In the genomic region with DNA sequence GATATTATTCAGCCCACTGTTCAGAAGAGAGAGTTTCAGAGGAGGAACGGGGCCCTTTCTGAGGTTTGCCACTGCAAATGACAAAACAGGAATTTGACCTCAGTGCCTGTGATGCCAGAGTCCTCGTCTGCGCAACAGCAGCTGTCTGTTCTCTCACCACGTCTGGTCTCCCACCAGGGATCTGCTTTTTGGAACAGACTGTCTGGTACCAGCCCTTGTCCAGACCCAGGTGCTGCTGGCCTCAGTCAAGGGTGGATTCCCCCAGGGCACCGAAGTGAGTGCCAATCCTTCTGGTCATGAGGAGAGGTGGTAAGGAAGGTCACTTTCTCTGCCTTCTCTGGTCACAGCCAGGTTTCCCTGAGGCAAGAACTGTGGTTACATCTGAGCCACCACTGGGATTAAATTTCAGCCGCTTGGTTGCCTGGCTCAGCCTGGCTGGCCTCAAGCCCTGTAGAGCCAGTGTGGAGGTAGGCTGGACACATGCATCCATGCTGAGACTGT, we compare ENCODE assay signal across 1 cellular context.
A peak's percentile ranks its signal among the peaks of the same experiment; 100 is the strongest.
TF ChIP-seq lines count a peak whose summit lies in the region.

No MANE protein-coding gene starts in this region.

TF ChIP-seq in K562, 482 proteins besides CTCF, POLR2A, EP300 and RAD21:
- TF ChIP-seq POLR2AphosphoS2 (IDR thresholded peaks at IDR 0.05; ENCODE audit: low read length) (peak; percentile 75), DPF2 (IDR thresholded peaks at IDR 0.05) (no peak), KDM5B (IDR thresholded peaks at IDR 0.05; ENCODE audit: insufficient replicate concordance, low read depth, low read length) (peak; percentile 46), XRCC3 (IDR thresholded peaks at IDR 0.05) (no peak), TEAD1 (CRISPR knock-in tag; IDR thresholded peaks at IDR 0.05) (no peak), POLR2G (IDR thresholded peaks at IDR 0.05; ENCODE audit: low read depth, low read length) (peak; percentile 65), RHOXF2B (CRISPR knock-in tag; conservative IDR thresholded peaks at IDR 0.05) (no peak), POLR2B (IDR thresholded peaks at IDR 0.05; ENCODE audit: low read depth, partially characterized antibody) (peak; percentile 26)
- TF ChIP-seq, protein P1, sequence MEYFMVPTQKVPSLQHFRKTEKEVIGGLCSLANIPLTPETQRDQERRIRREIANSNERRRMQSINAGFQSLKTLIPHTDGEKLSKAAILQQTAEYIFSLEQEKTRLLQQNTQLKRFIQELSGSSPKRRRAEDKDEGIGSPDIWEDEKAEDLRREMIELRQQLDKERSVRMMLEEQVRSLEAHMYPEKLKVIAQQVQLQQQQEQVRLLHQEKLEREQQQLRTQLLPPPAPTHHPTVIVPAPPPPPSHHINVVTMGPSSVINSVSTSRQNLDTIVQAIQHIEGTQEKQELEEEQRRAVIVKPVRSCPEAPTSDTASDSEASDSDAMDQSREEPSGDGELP (CRISPR knock-in tag; IDR thresholded peaks at IDR 0.05; ENCODE audit: borderline replicate concordance) = 0 out of 2 replicates have a peak, but pooled peaks have one; percentile 13
- TF ChIP-seq, protein P2, sequence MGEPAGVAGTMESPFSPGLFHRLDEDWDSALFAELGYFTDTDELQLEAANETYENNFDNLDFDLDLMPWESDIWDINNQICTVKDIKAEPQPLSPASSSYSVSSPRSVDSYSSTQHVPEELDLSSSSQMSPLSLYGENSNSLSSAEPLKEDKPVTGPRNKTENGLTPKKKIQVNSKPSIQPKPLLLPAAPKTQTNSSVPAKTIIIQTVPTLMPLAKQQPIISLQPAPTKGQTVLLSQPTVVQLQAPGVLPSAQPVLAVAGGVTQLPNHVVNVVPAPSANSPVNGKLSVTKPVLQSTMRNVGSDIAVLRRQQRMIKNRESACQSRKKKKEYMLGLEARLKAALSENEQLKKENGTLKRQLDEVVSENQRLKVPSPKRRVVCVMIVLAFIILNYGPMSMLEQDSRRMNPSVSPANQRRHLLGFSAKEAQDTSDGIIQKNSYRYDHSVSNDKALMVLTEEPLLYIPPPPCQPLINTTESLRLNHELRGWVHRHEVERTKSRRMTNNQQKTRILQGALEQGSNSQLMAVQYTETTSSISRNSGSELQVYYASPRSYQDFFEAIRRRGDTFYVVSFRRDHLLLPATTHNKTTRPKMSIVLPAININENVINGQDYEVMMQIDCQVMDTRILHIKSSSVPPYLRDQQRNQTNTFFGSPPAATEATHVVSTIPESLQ (CRISPR knock-in tag; IDR thresholded peaks at IDR 0.05) = no peak
- TF ChIP-seq, protein P3, sequence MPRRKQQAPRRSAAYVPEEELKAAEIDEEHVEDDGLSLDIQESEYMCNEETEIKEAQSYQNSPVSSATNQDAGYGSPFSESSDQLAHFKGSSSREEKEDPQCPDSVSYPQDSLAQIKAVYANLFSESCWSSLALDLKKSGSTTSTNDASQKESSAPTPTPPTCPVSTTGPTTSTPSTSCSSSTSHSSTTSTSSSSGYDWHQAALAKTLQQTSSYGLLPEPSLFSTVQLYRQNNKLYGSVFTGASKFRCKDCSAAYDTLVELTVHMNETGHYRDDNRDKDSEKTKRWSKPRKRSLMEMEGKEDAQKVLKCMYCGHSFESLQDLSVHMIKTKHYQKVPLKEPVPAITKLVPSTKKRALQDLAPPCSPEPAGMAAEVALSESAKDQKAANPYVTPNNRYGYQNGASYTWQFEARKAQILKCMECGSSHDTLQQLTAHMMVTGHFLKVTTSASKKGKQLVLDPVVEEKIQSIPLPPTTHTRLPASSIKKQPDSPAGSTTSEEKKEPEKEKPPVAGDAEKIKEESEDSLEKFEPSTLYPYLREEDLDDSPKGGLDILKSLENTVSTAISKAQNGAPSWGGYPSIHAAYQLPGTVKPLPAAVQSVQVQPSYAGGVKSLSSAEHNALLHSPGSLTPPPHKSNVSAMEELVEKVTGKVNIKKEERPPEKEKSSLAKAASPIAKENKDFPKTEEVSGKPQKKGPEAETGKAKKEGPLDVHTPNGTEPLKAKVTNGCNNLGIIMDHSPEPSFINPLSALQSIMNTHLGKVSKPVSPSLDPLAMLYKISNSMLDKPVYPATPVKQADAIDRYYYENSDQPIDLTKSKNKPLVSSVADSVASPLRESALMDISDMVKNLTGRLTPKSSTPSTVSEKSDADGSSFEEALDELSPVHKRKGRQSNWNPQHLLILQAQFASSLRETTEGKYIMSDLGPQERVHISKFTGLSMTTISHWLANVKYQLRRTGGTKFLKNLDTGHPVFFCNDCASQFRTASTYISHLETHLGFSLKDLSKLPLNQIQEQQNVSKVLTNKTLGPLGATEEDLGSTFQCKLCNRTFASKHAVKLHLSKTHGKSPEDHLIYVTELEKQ (CRISPR knock-in tag; IDR thresholded peaks at IDR 0.05) = no peak
TF ChIP-seq in K562: peak in this region for 5.
